1 cellular context compared by ENCODE assay signal in the genomic region with DNA sequence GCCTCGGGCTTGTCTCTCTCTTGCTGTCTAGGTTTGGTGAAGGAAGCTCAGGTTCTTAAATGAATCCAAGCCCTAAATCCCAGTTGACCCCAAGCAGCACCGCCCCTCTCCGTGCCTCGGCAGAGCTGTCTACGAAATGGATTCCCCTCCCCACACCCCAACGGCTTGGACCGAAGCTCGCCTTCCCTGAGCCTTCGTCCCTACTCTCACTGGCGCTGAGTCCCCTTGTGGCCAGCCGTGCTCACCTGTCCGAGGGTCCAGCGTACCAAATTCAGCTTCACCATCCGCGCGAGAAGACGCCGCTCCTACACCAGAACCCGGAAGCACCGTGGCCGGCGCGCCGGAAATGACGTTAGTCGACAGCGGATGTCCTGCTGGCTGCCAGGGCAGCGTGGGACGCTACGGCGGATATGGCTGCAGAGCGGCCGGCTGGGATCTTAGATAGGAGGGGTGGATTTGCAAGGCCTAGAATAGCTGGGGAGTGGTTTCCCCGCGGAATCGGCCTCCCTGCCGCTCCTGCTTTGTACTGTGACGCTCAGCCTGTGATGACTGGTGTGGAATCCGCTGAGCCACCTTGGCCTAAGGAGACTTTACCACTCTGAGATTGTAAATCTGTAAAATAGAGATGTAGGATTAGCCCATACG.
TF ChIP-seq lines count a peak whose summit lies in the region.

A gene (minus strand): TSS at position 325 of the 645 bp plus-strand sequence. CDS start 2,201 bp downstream, outside the sequence.

TF ChIP-seq in HepG2, 621 proteins besides CTCF, POLR2A, EP300 and RAD21 (continued from another document and continues in another):
- TF ChIP-seq, protein P1, sequence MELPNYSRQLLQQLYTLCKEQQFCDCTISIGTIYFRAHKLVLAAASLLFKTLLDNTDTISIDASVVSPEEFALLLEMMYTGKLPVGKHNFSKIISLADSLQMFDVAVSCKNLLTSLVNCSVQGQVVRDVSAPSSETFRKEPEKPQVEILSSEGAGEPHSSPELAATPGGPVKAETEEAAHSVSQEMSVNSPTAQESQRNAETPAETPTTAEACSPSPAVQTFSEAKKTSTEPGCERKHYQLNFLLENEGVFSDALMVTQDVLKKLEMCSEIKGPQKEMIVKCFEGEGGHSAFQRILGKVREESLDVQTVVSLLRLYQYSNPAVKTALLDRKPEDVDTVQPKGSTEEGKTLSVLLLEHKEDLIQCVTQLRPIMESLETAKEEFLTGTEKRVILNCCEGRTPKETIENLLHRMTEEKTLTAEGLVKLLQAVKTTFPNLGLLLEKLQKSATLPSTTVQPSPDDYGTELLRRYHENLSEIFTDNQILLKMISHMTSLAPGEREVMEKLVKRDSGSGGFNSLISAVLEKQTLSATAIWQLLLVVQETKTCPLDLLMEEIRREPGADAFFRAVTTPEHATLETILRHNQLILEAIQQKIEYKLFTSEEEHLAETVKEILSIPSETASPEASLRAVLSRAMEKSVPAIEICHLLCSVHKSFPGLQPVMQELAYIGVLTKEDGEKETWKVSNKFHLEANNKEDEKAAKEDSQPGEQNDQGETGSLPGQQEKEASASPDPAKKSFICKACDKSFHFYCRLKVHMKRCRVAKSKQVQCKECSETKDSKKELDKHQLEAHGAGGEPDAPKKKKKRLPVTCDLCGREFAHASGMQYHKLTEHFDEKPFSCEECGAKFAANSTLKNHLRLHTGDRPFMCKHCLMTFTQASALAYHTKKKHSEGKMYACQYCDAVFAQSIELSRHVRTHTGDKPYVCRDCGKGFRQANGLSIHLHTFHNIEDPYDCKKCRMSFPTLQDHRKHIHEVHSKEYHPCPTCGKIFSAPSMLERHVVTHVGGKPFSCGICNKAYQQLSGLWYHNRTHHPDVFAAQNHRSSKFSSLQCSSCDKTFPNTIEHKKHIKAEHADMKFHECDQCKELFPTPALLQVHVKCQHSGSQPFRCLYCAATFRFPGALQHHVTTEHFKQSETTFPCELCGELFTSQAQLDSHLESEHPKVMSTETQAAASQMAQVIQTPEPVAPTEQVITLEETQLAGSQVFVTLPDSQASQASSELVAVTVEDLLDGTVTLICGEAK (IDR thresholded peaks at IDR 0.05) = peak; percentile 81
- TF ChIP-seq, protein P1 (CRISPR knock-in tag; IDR thresholded peaks at IDR 0.05) = peak; percentile 73
- TF ChIP-seq ZNF10 (CRISPR knock-in tag; IDR thresholded peaks at IDR 0.05; ENCODE audit: borderline replicate concordance, low read depth) (no peak), YEATS4 (CRISPR knock-in tag; IDR thresholded peaks at IDR 0.05; ENCODE audit: borderline replicate concordance) (peak; percentile 85), SALL2 (CRISPR knock-in tag; IDR thresholded peaks at IDR 0.05) (peak; percentile 80; the same call in 1 of the 2 replicates), ELF3 (CRISPR knock-in tag; IDR thresholded peaks at IDR 0.05) (peak; percentile 91; the same call in 1 of the 2 replicates), PHB2 (IDR thresholded peaks at IDR 0.05; ENCODE audit: partially characterized antibody) (no peak), MTA3 (CRISPR knock-in tag; IDR thresholded peaks at IDR 0.05) (no peak), ZNF570 (CRISPR knock-in tag; IDR thresholded peaks at IDR 0.05; ENCODE audit: borderline replicate concordance) (no peak), KLF11 (CRISPR knock-in tag; IDR thresholded peaks at IDR 0.05) (peak; percentile 72; the same call in 1 of the 2 replicates), MTF2 (CRISPR knock-in tag; IDR thresholded peaks at IDR 0.05; ENCODE audit: borderline replicate concordance) (no peak), ZSCAN29 (CRISPR knock-in tag; conservative IDR thresholded peaks at IDR 0.05) (0 out of 2 replicates have a peak, but pooled peaks have one; percentile 71), NFIC (IDR thresholded peaks at IDR 0.05; ENCODE audit: low read length) (no peak), STAT5B (CRISPR knock-in tag; IDR thresholded peaks at IDR 0.05) (no peak), ZNF777 (CRISPR knock-in tag; IDR thresholded peaks at IDR 0.05) (no peak), TCF12 (IDR thresholded peaks at IDR 0.05) (no peak), TCF12 (CRISPR knock-in tag; IDR thresholded peaks at IDR 0.05) (no peak), FOXP1 (IDR thresholded peaks at IDR 0.05) (no peak), FOXP1 (CRISPR knock-in tag; IDR thresholded peaks at IDR 0.05) (no peak), ZNF672 (CRISPR knock-in tag; IDR thresholded peaks at IDR 0.05) (no peak), ZNF383 (CRISPR knock-in tag; IDR thresholded peaks at IDR 0.05; ENCODE audit: borderline replicate concordance) (no peak), CBX2 (IDR thresholded peaks at IDR 0.05; ENCODE audit: low read depth, low read length) (no peak), CBX2 (CRISPR knock-in tag; IDR thresholded peaks at IDR 0.05; ENCODE audit: low read depth) (no peak), MAFK (conservative IDR thresholded peaks at IDR 0.05 in 1 of 2, IDR thresholded peaks at IDR 0.05 in 1 of 2; ENCODE audit: low read length in 2 of 2) (no peak), SP5 (CRISPR knock-in tag; IDR thresholded peaks at IDR 0.05; ENCODE audit: borderline replicate concordance, low read depth) (no peak), KDM4B (CRISPR knock-in tag; IDR thresholded peaks at IDR 0.05) (peak; percentile 65; the same call in 1 of the 2 replicates), ZNF274 (CRISPR knock-in tag; IDR thresholded peaks at IDR 0.05) (no peak; the same call in 1 of the 2 replicates), MAZ (IDR thresholded peaks at IDR 0.05; ENCODE audit: borderline replicate concordance, low read depth, low read length) (peak; percentile 37; the same call in 1 of the 2 replicates), MAZ (CRISPR knock-in tag; IDR thresholded peaks at IDR 0.05; ENCODE audit: low read depth) (no peak), ZNF674 (CRISPR knock-in tag; IDR thresholded peaks at IDR 0.05; ENCODE audit: low read depth) (no peak), JUND (CRISPR knock-in tag; IDR thresholded peaks at IDR 0.05) (no peak)
- TF ChIP-seq, protein P2, sequence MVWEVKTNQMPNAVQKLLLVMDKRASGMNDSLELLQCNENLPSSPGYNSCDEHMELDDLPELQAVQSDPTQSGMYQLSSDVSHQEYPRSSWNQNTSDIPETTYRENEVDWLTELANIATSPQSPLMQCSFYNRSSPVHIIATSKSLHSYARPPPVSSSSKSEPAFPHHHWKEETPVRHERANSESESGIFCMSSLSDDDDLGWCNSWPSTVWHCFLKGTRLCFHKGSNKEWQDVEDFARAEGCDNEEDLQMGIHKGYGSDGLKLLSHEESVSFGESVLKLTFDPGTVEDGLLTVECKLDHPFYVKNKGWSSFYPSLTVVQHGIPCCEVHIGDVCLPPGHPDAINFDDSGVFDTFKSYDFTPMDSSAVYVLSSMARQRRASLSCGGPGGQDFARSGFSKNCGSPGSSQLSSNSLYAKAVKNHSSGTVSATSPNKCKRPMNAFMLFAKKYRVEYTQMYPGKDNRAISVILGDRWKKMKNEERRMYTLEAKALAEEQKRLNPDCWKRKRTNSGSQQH (CRISPR knock-in tag; IDR thresholded peaks at IDR 0.05; ENCODE audit: low read depth) = peak; percentile 86
- TF ChIP-seq, protein P3, sequence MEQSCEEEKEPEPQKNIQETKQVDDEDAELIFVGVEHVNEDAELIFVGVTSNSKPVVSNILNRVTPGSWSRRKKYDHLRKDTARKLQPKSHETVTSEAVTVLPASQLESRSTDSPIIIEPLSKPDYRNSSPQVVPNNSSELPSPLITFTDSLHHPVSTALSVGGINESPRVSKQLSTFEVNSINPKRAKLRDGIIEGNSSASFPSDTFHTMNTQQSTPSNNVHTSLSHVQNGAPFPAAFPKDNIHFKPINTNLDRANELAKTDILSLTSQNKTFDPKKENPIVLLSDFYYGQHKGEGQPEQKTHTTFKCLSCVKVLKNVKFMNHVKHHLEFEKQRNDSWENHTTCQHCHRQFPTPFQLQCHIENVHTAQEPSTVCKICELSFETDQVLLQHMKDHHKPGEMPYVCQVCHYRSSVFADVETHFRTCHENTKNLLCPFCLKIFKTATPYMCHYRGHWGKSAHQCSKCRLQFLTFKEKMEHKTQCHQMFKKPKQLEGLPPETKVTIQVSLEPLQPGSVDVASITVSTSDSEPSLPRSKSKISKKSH (CRISPR knock-in tag; IDR thresholded peaks at IDR 0.05; ENCODE audit: borderline replicate concordance) = peak; percentile 94
- TF ChIP-seq, protein P4, sequence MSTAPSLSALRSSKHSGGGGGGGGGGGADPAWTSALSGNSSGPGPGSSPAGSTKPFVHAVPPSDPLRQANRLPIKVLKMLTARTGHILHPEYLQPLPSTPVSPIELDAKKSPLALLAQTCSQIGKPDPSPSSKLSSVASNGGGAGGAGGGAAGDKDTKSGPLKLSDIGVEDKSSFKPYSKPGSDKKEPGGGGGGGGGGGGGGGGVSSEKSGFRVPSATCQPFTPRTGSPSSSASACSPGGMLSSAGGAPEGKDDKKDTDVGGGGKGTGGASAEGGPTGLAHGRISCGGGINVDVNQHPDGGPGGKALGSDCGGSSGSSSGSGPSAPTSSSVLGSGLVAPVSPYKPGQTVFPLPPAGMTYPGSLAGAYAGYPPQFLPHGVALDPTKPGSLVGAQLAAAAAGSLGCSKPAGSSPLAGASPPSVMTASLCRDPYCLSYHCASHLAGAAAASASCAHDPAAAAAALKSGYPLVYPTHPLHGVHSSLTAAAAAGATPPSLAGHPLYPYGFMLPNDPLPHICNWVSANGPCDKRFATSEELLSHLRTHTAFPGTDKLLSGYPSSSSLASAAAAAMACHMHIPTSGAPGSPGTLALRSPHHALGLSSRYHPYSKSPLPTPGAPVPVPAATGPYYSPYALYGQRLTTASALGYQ (CRISPR knock-in tag; IDR thresholded peaks at IDR 0.05) = no peak
- TF ChIP-seq, protein P5, sequence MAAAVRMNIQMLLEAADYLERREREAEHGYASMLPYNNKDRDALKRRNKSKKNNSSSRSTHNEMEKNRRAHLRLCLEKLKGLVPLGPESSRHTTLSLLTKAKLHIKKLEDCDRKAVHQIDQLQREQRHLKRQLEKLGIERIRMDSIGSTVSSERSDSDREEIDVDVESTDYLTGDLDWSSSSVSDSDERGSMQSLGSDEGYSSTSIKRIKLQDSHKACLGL (CRISPR knock-in tag; IDR thresholded peaks at IDR 0.05) = peak; percentile 73; the same call in 1 of the 2 replicates
- TF ChIP-seq, protein P6, sequence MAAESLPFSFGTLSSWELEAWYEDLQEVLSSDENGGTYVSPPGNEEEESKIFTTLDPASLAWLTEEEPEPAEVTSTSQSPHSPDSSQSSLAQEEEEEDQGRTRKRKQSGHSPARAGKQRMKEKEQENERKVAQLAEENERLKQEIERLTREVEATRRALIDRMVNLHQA (CRISPR knock-in tag; IDR thresholded peaks at IDR 0.05) = no peak
- TF ChIP-seq, protein P7, sequence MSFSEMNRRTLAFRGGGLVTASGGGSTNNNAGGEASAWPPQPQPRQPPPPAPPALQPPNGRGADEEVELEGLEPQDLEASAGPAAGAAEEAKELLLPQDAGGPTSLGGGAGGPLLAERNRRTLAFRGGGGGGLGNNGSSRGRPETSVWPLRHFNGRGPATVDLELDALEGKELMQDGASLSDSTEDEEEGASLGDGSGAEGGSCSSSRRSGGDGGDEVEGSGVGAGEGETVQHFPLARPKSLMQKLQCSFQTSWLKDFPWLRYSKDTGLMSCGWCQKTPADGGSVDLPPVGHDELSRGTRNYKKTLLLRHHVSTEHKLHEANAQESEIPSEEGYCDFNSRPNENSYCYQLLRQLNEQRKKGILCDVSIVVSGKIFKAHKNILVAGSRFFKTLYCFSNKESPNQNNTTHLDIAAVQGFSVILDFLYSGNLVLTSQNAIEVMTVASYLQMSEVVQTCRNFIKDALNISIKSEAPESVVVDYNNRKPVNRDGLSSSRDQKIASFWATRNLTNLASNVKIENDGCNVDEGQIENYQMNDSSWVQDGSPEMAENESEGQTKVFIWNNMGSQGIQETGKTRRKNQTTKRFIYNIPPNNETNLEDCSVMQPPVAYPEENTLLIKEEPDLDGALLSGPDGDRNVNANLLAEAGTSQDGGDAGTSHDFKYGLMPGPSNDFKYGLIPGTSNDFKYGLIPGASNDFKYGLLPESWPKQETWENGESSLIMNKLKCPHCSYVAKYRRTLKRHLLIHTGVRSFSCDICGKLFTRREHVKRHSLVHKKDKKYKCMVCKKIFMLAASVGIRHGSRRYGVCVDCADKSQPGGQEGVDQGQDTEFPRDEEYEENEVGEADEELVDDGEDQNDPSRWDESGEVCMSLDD (CRISPR knock-in tag; IDR thresholded peaks at IDR 0.05; ENCODE audit: borderline replicate concordance) = no peak
